In genomic region chr19:41431426-41432386, GRCh38 we compare ENCODE assay signal across 1 cellular context.
TF ChIP-seq lines count a peak whose summit lies in the region.

No MANE protein-coding gene starts in this region.

TF ChIP-seq in K562, 482 proteins besides CTCF, POLR2A, EP300 and RAD21 (continues in another document):
- TF ChIP-seq MAFK (IDR thresholded peaks at IDR 0.05; ENCODE audit: low read length) (no peak), TBP (optimal IDR thresholded peaks at IDR 0.05; ENCODE audit: low read depth, low read length) (no peak), PRDM10 (IDR thresholded peaks at IDR 0.05; ENCODE audit: partially characterized antibody) (no peak), MITF (IDR thresholded peaks at IDR 0.05) (no peak), ZNF76 (CRISPR knock-in tag; IDR thresholded peaks at IDR 0.05; ENCODE audit: borderline replicate concordance) (no peak), DLX4 (CRISPR knock-in tag; IDR thresholded peaks at IDR 0.05) (no peak), GATAD2B (IDR thresholded peaks at IDR 0.05; ENCODE audit: borderline replicate concordance) (no peak), KAT2B (IDR thresholded peaks at IDR 0.05; ENCODE audit: low read depth, low read length) (no peak), ZBTB33 (CRISPR knock-in tag; IDR thresholded peaks at IDR 0.05) (peak; percentile 62), FOXM1 (IDR thresholded peaks at IDR 0.05; ENCODE audit: low read depth) (no peak), FOXM1 (CRISPR knock-in tag; IDR thresholded peaks at IDR 0.05; ENCODE audit: low read depth) (no peak), SMC3 (conservative IDR thresholded peaks at IDR 0.05; ENCODE audit: insufficient read depth, low read depth, low read length) (0 out of 2 replicates have a peak, but pooled peaks have one; percentile 24), ZNF217 (CRISPR knock-in tag; IDR thresholded peaks at IDR 0.05) (no peak), ZBTB40 (IDR thresholded peaks at IDR 0.05) (no peak), ZBTB40 (CRISPR knock-in tag; IDR thresholded peaks at IDR 0.05) (no peak), ELK1 (CRISPR knock-in tag; IDR thresholded peaks at IDR 0.05) (no peak), ZNF253 (CRISPR knock-in tag; conservative IDR thresholded peaks at IDR 0.05) (no peak), BMI1 (IDR thresholded peaks at IDR 0.05; ENCODE audit: low read length) (no peak), MYC (IDR thresholded peaks at IDR 0.05; ENCODE audit: low read depth, low read length) (peak; percentile 54; the same call in 1 of the 2 replicates), MYC (CRISPR knock-in tag; IDR thresholded peaks at IDR 0.05; ENCODE audit: borderline replicate concordance, low read depth) (no peak), RAD51 (IDR thresholded peaks at IDR 0.05; ENCODE audit: borderline replicate concordance, low read depth) (no peak), NFYB (IDR thresholded peaks at IDR 0.05; ENCODE audit: extremely low read depth, insufficient read length) (peak; percentile 23), ZNF23 (CRISPR knock-in tag; IDR thresholded peaks at IDR 0.05) (no peak), USF1 (CRISPR knock-in tag; IDR thresholded peaks at IDR 0.05) (peak; percentile 11; the same call in 1 of the 2 replicates), MNT (conservative IDR thresholded peaks at IDR 0.05) (0 out of 4 replicates have a peak, but pooled peaks of 1 of the 2 experiments have one; percentile 14), POLR3G (IDR thresholded peaks at IDR 0.05; ENCODE audit: extremely low read depth, insufficient read length, insufficient replicate concordance) (no peak), ZNF197 (CRISPR knock-in tag; IDR thresholded peaks at IDR 0.05; ENCODE audit: low read depth) (no peak), POLR2B (IDR thresholded peaks at IDR 0.05; ENCODE audit: low read depth, partially characterized antibody) (no peak), DEAF1 (CRISPR knock-in tag; IDR thresholded peaks at IDR 0.05) (0 out of 2 replicates have a peak, but pooled peaks have one; percentile 20), NFE2 (IDR thresholded peaks at IDR 0.05; ENCODE audit: low read depth) (no peak), ARID3B (CRISPR knock-in tag; IDR thresholded peaks at IDR 0.05; ENCODE audit: borderline replicate concordance) (no peak)
